In the genomic region with DNA sequence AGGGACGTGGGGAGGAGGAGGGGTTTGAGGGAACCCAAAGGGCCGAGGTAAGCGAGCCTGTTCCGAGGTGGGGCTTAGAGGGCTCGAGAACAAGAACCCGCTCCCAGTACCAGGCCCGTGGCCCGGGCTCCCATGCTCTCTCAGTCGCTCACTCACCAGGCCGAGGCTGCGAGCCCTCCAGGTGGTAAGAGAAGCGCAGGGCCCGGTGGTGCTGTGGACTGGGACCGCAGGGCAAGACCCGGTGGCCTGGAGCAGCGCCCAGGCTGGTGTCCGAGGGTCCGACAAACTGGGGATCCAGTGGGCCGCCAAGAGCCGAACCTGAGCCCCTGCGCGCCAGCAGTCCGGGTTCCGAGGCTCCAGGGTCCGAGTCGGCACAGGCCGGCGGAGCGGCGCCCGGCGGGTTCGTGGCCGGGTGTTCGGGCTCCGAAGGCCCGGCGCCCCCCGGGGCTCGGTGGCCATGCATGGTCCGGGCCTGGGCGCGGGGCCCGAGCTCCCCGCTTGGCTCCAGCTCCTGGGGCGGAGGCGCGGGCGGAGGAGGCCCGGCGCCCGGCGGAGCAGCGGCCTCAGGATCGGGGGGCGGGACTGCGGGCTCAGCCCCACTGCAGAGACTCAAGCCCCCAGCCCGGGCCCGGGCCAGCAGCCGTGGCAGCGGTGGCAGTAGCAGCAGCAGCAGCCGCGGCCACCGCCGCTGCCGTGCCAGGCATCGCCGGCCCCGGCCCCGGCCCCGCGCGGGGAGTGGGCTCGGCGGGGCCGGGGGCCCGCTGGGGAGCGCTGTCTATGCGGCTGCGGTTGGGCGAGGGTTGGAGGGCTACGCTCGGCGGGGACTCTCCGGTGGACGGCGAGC, we compare ENCODE assay signal across 8 cellular contexts. TPM values are rescaled to one million over a fixed set of nuclear protein-coding genes. Genes with fewer than 3 reads are reported as not detected.
A peak's percentile ranks its signal among the peaks of the same experiment; 100 is the strongest.
DNase-seq lines count a peak whose midpoint lies in the region; ATAC-seq and TF ChIP-seq lines count a peak whose summit lies in the region.

No MANE protein-coding gene starts in this region.

- H3K9me3 ChIP-seq in right atrium auricular region (no peaks in the 10 kb centered on the region), sigmoid colon (no peaks in the 10 kb centered on the region)

- no peaks in the 10 kb centered on the region for H3K36me3 Mint-ChIP-seq in activated T-cell treated with anti-CD3 and anti-CD28 coated beads, Interleukin-2, amount 50 U/mL, for 24 hours (ENCODE audit: low read depth)
- H3K36me3 Mint-ChIP-seq in activated naive CD8-positive, alpha-beta T cell: no peaks in the 10 kb centered on the region

- TF ChIP-seq CTCF in right atrium auricular region (IDR thresholded peaks at IDR 0.05) (no peak), sigmoid colon (IDR thresholded peaks at IDR 0.05) (no peak)

- intact Hi-C loops in sigmoid colon (cut with DNase I): loop anchor here (1.0 to 10.0 kb wide), 5 partner anchors 35 to 510 kb away; a partner anchor contains a TSS

- DNase-seq in activated T-cell treated with anti-CD3 and anti-CD28 coated beads, Interleukin-2, amount 50 U/mL, for 24 hours: no peak
- DNase-seq in activated T-cell treated with anti-CD3 and anti-CD28 coated beads for 4 hours (no peak), right atrium auricular region (ENCODE audit: low spot score) (no peak), sigmoid colon (no peak), NCI-H2081 treated with DMSO at 0.1 percent for 48 hours (lab: John Stamatoyannopoulos, UW) (no peak), GF-D8 (lab: John Stamatoyannopoulos, UW) (no peak)

- H3K27me3 ChIP-seq in right atrium auricular region (no peaks in the 10 kb centered on the region), sigmoid colon (no peaks in the 10 kb centered on the region)

- H3K9me3 Mint-ChIP-seq in activated T-cell treated with anti-CD3 and anti-CD28 coated beads, Interleukin-2, amount 50 U/mL, for 24 hours: no peaks in the 10 kb centered on the region
- no peaks in the 10 kb centered on the region for H3K9me3 Mint-ChIP-seq in activated naive CD8-positive, alpha-beta T cell (ENCODE audit: low read depth)

- no peak overlapping the region for H3K27ac Mint-ChIP-seq in activated T-cell treated with anti-CD3 and anti-CD28 coated beads, Interleukin-2, amount 50 U/mL, for 24 hours
- no peak overlapping the region for H3K27ac Mint-ChIP-seq in activated naive CD8-positive, alpha-beta T cell

- no peak for TF ChIP-seq POLR2A in sigmoid colon (IDR thresholded peaks at IDR 0.05)

- H3K27ac ChIP-seq in right atrium auricular region (peak overlapping the region; percentile 69 to 85), sigmoid colon (peak overlapping the region; percentile 78 to 85 (median 83))

- H3K4me1 ChIP-seq in right atrium auricular region (peaks cover 0 to 13% of the 10 kb centered on the region in 2 donors), sigmoid colon (peaks cover 0 to 25% (median 14%) of the 10 kb centered on the region in 4 donors)

- H3K27me3 Mint-ChIP-seq in activated T-cell treated with anti-CD3 and anti-CD28 coated beads, Interleukin-2, amount 50 U/mL, for 24 hours: peaks cover 55% of the 10 kb centered on the region
- peaks cover 15% of the 10 kb centered on the region for H3K27me3 Mint-ChIP-seq in activated naive CD8-positive, alpha-beta T cell

- H3K4me1 Mint-ChIP-seq in activated T-cell treated with anti-CD3 and anti-CD28 coated beads, Interleukin-2, amount 50 U/mL, for 24 hours (ENCODE audit: low read depth): no peaks in the 10 kb centered on the region
- H3K4me1 Mint-ChIP-seq in activated naive CD8-positive, alpha-beta T cell (ENCODE audit: low read depth): peaks cover 7% of the 10 kb centered on the region

- WGBS in sigmoid colon, 2 donors: 3 to 5% methylated on average over 87 of the region's 87 CpGs

- no peak for ATAC-seq in GM21360 (IDR thresholded peaks at IDR 0.05; ENCODE audit: unreplicated experiment)

- no peak for TF ChIP-seq EP300 in sigmoid colon (IDR thresholded peaks at IDR 0.05)

- peak overlapping the region; percentile 63 to 65 for H3K4me3 ChIP-seq in right atrium auricular region
- H3K4me3 ChIP-seq in sigmoid colon: peak overlapping the region; percentile 53 to 66 (median 62)

- H3K4me3 Mint-ChIP-seq in activated T-cell treated with anti-CD3 and anti-CD28 coated beads, Interleukin-2, amount 50 U/mL, for 24 hours: peak overlapping the region; percentile 62
- H3K4me3 Mint-ChIP-seq in activated naive CD8-positive, alpha-beta T cell: peak overlapping the region; percentile 73

- no peaks in the 10 kb centered on the region for H3K36me3 ChIP-seq in right atrium auricular region
- no peaks in the 10 kb centered on the region for H3K36me3 ChIP-seq in sigmoid colon

RNA-seq across cellular contexts. Expression of a gene that starts 0.8 kb away (rescaled TPM):
- total RNA-seq in right atrium auricular region: 1 to 10 TPM; 5.7 to 6.6 TPM
- 1 to 10 TPM; 3.2 to 9.7 (median 4.0) TPM for total RNA-seq in sigmoid colon
- polyA plus RNA-seq in sigmoid colon: 1 to 10 TPM in 1 of 3 donors, under 1 TPM in 2; 0.60 to 2.4 (median 0.69) TPM

RNA-seq across cellular contexts. Expression of a gene that starts 34.8 kb away (rescaled TPM):
- total RNA-seq in right atrium auricular region: 10 to 100 TPM; 24.6 to 35.5 TPM
- 10 to 100 TPM in 3 of 4 donors, 1 to 10 TPM in 1; 9.9 to 18.3 (median 17.5) TPM for total RNA-seq in sigmoid colon
- polyA plus RNA-seq in sigmoid colon: 10 to 100 TPM in 1 of 3 donors, 1 to 10 TPM in 2; 4.2 to 14.6 (median 6.9) TPM

RNA-seq across cellular contexts. Expression of a gene that starts 55.0 kb away (rescaled TPM):
- 10 to 100 TPM; 16.9 to 18.8 TPM for total RNA-seq in right atrium auricular region
- total RNA-seq in sigmoid colon: 10 to 100 TPM; 20.2 to 29.3 (median 26.8) TPM
- 10 to 100 TPM; 31.0 to 45.9 (median 42.6) TPM for polyA plus RNA-seq in sigmoid colon
